ENCODE assay signal across 17 cellular contexts in genomic region chr10:59753267-59753666, GRCh38.
"Had no signal": no experiment of that assay in that cellular context is flagged by ENCODE, and none has a peak within 500 bp of the region (broad histone marks: within the 10 kb centered on the region; RNA-seq: fewer than 3 reads in every experiment).

Gene MRLN (minus strand): TSS chr10:59753455.

- H3K36me3 Mint-ChIP-seq: activated CD8-positive, alpha-beta memory T cell treated with anti-CD3 and anti-CD28 coated beads, Interleukin-2, amount 10 ng/mL, durations not matched to agents 7 days and 5 days; activated naive CD8-positive, alpha-beta T cell treated with anti-CD3 and anti-CD28 coated beads, Interleukin-2, amount 10 ng/mL, durations not matched to agents 7 days and 5 days; neural progenitor cell; stimulated activated effector memory CD8-positive, alpha-beta T cell treated with anti-CD3 and anti-CD28 coated beads, Interleukin-12 subunit alpha, Interleukin-12 subunit beta, amount 100 ng/mL, for 72 hours had no signal

- FAIRE-seq: kidney, pancreas had no signal

- H3K4me1 ChIP-seq: ascending aorta, colonic mucosa, gastroesophageal sphincter, left ventricle myocardium inferior, neural progenitor cell had no signal

- H3K9me3 ChIP-seq: ascending aorta, colonic mucosa, gastroesophageal sphincter, left ventricle myocardium inferior, pancreas, thyroid gland, vagina had no signal

- H3K27me3 Mint-ChIP-seq: activated naive CD8-positive, alpha-beta T cell treated with anti-CD3 and anti-CD28 coated beads, Interleukin-2, amount 10 ng/mL, durations not matched to agents 7 days and 5 days had no signal

- ATAC-seq: activated CD8-positive, alpha-beta memory T cell treated with anti-CD3 and anti-CD28 coated beads, Interleukin-2, amount 10 ng/mL, durations not matched to agents 7 days and 5 days; gastroesophageal sphincter; stimulated activated effector memory CD8-positive, alpha-beta T cell treated with anti-CD3 and anti-CD28 coated beads, Interleukin-12 subunit alpha, Interleukin-12 subunit beta, amount 100 ng/mL, for 72 hours had no signal

- H3K4me3 ChIP-seq: ascending aorta, colonic mucosa, gastroesophageal sphincter, left ventricle myocardium inferior, neural progenitor cell, pancreas, thyroid gland, vagina had no signal

- H3K27ac ChIP-seq: ascending aorta, colonic mucosa, gastroesophageal sphincter, left ventricle myocardium inferior, neural progenitor cell, pancreas, thyroid gland, vagina had no signal

- H3K9me3 Mint-ChIP-seq: activated naive CD8-positive, alpha-beta T cell treated with anti-CD3 and anti-CD28 coated beads, Interleukin-2, amount 10 ng/mL, durations not matched to agents 7 days and 5 days; neural progenitor cell; stimulated activated effector memory CD8-positive, alpha-beta T cell treated with anti-CD3 and anti-CD28 coated beads, Interleukin-12 subunit alpha, Interleukin-12 subunit beta, amount 100 ng/mL, for 72 hours had no signal

- H3K27ac Mint-ChIP-seq: activated CD8-positive, alpha-beta memory T cell treated with anti-CD3 and anti-CD28 coated beads, Interleukin-2, amount 10 ng/mL, durations not matched to agents 7 days and 5 days; activated naive CD8-positive, alpha-beta T cell treated with anti-CD3 and anti-CD28 coated beads, Interleukin-2, amount 10 ng/mL, durations not matched to agents 7 days and 5 days; neural progenitor cell; stimulated activated effector memory CD8-positive, alpha-beta T cell treated with anti-CD3 and anti-CD28 coated beads, Interleukin-12 subunit alpha, Interleukin-12 subunit beta, amount 100 ng/mL, for 72 hours had no signal

- DNase-seq: activated CD4-positive, alpha-beta T cell treated with anti-CD3 and anti-CD28 coated beads, Interleukin-2, amount 50 U/mL, for 48 hours; activated CD4-positive, CD25-positive, alpha-beta regulatory T cell treated with anti-CD3 and anti-CD28 coated beads, Interleukin-2, amount 50 U/mL, for 72 hours; activated CD8-positive, alpha-beta memory T cell treated with anti-CD3 and anti-CD28 coated beads, Interleukin-2, amount 10 ng/mL, durations not matched to agents 7 days and 5 days; activated gamma-delta T cell treated with Interleukin-2 at 50 U/mL for 16 hours; activated naive CD8-positive, alpha-beta T cell treated with anti-CD3 and anti-CD28 coated beads, Interleukin-2, amount 10 ng/mL, durations not matched to agents 7 days and 5 days; activated T-cell treated with anti-CD3 and anti-CD28 coated beads, Interleukin-2, amount 50 U/mL, for 48 hours; colonic mucosa; effector CD4-positive, alpha-beta T cell; kidney; left ventricle myocardium inferior; pancreas; thyroid gland had no signal

- H3K4me3 Mint-ChIP-seq: activated CD8-positive, alpha-beta memory T cell treated with anti-CD3 and anti-CD28 coated beads, Interleukin-2, amount 10 ng/mL, durations not matched to agents 7 days and 5 days; activated naive CD8-positive, alpha-beta T cell treated with anti-CD3 and anti-CD28 coated beads, Interleukin-2, amount 10 ng/mL, durations not matched to agents 7 days and 5 days; neural progenitor cell; stimulated activated effector memory CD8-positive, alpha-beta T cell treated with anti-CD3 and anti-CD28 coated beads, Interleukin-12 subunit alpha, Interleukin-12 subunit beta, amount 100 ng/mL, for 72 hours had no signal

- H3K4me2 ChIP-seq: neural progenitor cell had no signal

- H3K4me1 Mint-ChIP-seq: activated CD8-positive, alpha-beta memory T cell treated with anti-CD3 and anti-CD28 coated beads, Interleukin-2, amount 10 ng/mL, durations not matched to agents 7 days and 5 days; activated naive CD8-positive, alpha-beta T cell treated with anti-CD3 and anti-CD28 coated beads, Interleukin-2, amount 10 ng/mL, durations not matched to agents 7 days and 5 days; stimulated activated effector memory CD8-positive, alpha-beta T cell treated with anti-CD3 and anti-CD28 coated beads, Interleukin-12 subunit alpha, Interleukin-12 subunit beta, amount 100 ng/mL, for 72 hours had no signal
